In the genomic region with DNA sequence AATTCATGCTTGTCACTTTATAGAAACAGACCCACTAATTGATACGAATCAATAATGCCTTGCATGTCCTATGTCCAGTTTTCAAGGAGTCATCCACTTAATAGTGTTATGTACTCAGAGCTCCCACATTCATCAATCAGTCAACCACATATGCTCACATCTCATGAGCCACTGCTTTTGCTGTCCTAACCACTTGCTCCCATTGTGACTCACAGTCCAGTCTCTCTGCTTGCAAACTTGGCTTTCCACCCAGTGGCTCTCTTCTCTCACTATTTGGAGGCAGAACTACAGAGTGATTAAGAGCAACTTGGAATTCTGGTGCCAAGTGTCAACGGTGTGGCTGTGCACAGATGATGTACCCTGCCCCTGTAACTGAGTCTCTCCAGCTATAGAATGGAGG, we compare ENCODE assay signal across 11 cellular contexts.
A peak's percentile ranks its signal among the peaks of the same experiment; 100 is the strongest.
DNase-seq lines count a peak whose midpoint lies in the region; ATAC-seq, FAIRE-seq and TF ChIP-seq lines count a peak whose summit lies in the region.
"Had no signal": no experiment of that assay in that cellular context is flagged by ENCODE, and none has a peak within 500 bp of the region (broad histone marks: within the 10 kb centered on the region; RNA-seq: fewer than 3 reads in every experiment).

No MANE protein-coding gene starts in this region.

- TF ChIP-seq POLR2A in A549 (IDR thresholded peaks at IDR 0.05; ENCODE audit: low read length) (no peak), H54 (IDR thresholded peaks at IDR 0.05; ENCODE audit: low read depth, low read length) (no peak)

- H3K9me3 ChIP-seq in A549 = no peaks in the 10 kb centered on the region

- TF ChIP-seq RAD21 in A549 (conservative IDR thresholded peaks at IDR 0.05 in 1 of 2, IDR thresholded peaks at IDR 0.05 in 1 of 2) = no peak

- H3K4me1 ChIP-seq in A549 = peaks cover 18% of the 10 kb centered on the region; the same call in 2 of the 3 replicates
- H3K4me1 ChIP-seq: parathyroid adenoma had no signal

- TF ChIP-seq CTCF in A549 (IDR thresholded peaks at IDR 0.05) = no peak
- TF ChIP-seq CTCF in fibroblast of villous mesenchyme (IDR thresholded peaks at IDR 0.05; ENCODE audit: insufficient read depth, low read depth, low read length) = no peak

- H3K4me3 ChIP-seq in A549 (no peak overlapping the region), fibroblast of villous mesenchyme (ENCODE audit: low read depth, low read length) (no peak overlapping the region)

- POLR2A ChIA-PET in A549 (lab: Yijun Ruan, JAX) = no interaction called here

- TF ChIP-seq EP300 in A549 (IDR thresholded peaks at IDR 0.05) = no peak

- peak; percentile 21 to 53; a peak in 4 of 6 replicates for ATAC-seq in A549
- no peak for ATAC-seq in HG03469 (IDR thresholded peaks at IDR 0.05; ENCODE audit: unreplicated experiment)

- CTCF ChIA-PET in A549 (lab: Yijun Ruan, JAX) = interaction anchor here (1.0 to 1.3 kb wide), 3 partner anchors 12 to 571 kb away, joined by 3 to 5 read pairs (median 3); no protein-coding TSS in a partner anchor

- H3K27ac ChIP-seq in A549 = no peak overlapping the region
- H3K27ac ChIP-seq: C4-2B, parathyroid adenoma had no signal

- FAIRE-seq in A549 (lab: Jason Lieb, UNC) (no peak), H54 (lab: Jason Lieb, UNC) (peak; percentile 99)

- intact Hi-C loops in posterior vena cava (cut with DNase I) = no loop called here

- 62% methylated on average over 2 of the region's 2 CpGs for WGBS in A549 (ENCODE audit: missing lambda C conversion rate)

- peak in 1 of 2 experiments; percentile 18 for DNase-seq in A549 (ENCODE audit: low read depth in 1 of 2, low spot score in 1 of 2)
- DNase-seq in H54 (ENCODE audit: insufficient read length, low spot score) = peak; percentile 44
- DNase-seq in SW480 (ENCODE audit: low spot score) = peak; percentile 42
- DNase-seq in fibroblast of villous mesenchyme (ENCODE audit: low read depth) = peak; percentile 70
- DNase-seq in posterior vena cava (ENCODE audit: low spot score) = no peak
- DNase-seq in Ammon's horn (ENCODE audit: low spot score) = no peak
- no peak for DNase-seq in effector CD8-positive, alpha-beta T cell (lab: John Stamatoyannopoulos, UW)
- DNase-seq: activated naive CD4-positive, alpha-beta T cell treated with anti-CD3 and anti-CD28 coated beads for 36 hours had no signal

- H3K4me2 ChIP-seq in A549 = no peak overlapping the region

TF ChIP-seq in A549, 52 proteins besides CTCF, POLR2A, EP300 and RAD21:
- TF ChIP-seq, protein P1, sequence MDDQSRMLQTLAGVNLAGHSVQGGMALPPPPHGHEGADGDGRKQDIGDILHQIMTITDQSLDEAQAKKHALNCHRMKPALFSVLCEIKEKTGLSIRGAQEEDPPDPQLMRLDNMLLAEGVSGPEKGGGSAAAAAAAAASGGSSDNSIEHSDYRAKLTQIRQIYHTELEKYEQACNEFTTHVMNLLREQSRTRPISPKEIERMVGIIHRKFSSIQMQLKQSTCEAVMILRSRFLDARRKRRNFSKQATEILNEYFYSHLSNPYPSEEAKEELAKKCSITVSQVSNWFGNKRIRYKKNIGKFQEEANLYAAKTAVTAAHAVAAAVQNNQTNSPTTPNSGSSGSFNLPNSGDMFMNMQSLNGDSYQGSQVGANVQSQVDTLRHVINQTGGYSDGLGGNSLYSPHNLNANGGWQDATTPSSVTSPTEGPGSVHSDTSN (IDR thresholded peaks at IDR 0.05) = no peak
- TF ChIP-seq FOSL2 (IDR thresholded peaks at IDR 0.05) (no peak), FOSL2 (CRISPR knock-in tag; IDR thresholded peaks at IDR 0.05) (0 out of 2 replicates have a peak, but pooled peaks have one; percentile 13), ZNF302 (CRISPR knock-in tag; IDR thresholded peaks at IDR 0.05) (no peak), JUNB (IDR thresholded peaks at IDR 0.05) (0 out of 2 replicates have a peak, but pooled peaks have one; percentile 24)

Comparison
In these comparisons a context has a peak if more than half of its experiments do, and no peak if none do; other contexts are left out.
1. DNase-seq: peak in H54 (single experiment), SW480 (single experiment) and fibroblast of villous mesenchyme (single experiment); none in posterior vena cava (single experiment), Ammon's horn (single experiment) and effector CD8-positive, alpha-beta T cell (single experiment).